ENCODE assay signal across 1 cellular context in the genomic region with DNA sequence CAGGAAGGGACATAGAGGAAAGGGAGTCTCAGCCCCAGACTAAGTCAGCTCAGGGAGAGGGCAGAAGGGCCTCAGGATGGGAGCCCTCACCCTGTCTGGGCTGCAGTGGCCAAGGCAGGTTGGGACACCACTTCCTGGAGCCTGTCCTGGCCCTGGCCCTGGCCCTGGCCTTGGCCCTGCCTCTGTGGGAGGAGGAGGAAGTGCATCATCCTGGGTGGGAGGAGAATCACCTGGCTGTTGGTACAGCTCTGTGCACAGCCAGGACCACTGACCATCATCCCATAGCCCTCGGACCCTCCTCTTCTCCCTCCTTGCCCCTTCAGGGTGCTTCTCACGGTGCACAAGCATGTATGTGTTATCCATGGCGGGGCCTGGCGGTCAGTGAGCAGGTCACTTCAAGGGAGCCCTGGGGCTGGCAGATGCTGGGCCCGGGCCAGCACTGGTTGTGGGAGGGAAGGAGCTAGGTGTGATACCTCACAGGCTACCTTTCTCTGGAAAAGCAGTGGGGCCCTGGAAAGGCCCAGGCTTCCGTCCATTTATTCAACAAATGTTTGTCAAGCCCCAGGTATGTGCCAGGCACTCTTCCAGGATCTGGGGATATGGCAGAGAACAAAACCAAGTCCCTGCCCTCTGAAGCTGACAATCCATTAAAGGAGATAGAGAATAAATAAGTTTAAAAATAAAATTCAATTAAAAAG.
TF ChIP-seq lines count a peak whose summit lies in the region.

No MANE protein-coding gene starts in this region.

TF ChIP-seq in HepG2, 621 proteins besides CTCF, POLR2A, EP300 and RAD21 (continued from another document):
- TF ChIP-seq, protein P1, sequence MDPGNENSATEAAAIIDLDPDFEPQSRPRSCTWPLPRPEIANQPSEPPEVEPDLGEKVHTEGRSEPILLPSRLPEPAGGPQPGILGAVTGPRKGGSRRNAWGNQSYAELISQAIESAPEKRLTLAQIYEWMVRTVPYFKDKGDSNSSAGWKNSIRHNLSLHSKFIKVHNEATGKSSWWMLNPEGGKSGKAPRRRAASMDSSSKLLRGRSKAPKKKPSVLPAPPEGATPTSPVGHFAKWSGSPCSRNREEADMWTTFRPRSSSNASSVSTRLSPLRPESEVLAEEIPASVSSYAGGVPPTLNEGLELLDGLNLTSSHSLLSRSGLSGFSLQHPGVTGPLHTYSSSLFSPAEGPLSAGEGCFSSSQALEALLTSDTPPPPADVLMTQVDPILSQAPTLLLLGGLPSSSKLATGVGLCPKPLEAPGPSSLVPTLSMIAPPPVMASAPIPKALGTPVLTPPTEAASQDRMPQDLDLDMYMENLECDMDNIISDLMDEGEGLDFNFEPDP (CRISPR knock-in tag; conservative IDR thresholded peaks at IDR 0.05), result no peak
- TF ChIP-seq ZNF367 (CRISPR knock-in tag; IDR thresholded peaks at IDR 0.05; ENCODE audit: borderline replicate concordance) (no peak), ZNF235 (CRISPR knock-in tag; IDR thresholded peaks at IDR 0.05; ENCODE audit: borderline replicate concordance) (no peak), NFE2L2 (IDR thresholded peaks at IDR 0.05; ENCODE audit: low read length) (no peak), ZNF703 (CRISPR knock-in tag; IDR thresholded peaks at IDR 0.05; ENCODE audit: borderline replicate concordance) (no peak), AGO2 (optimal IDR thresholded peaks at IDR 0.05; ENCODE audit: low read depth, low read length) (no peak)
- TF ChIP-seq, protein P2, sequence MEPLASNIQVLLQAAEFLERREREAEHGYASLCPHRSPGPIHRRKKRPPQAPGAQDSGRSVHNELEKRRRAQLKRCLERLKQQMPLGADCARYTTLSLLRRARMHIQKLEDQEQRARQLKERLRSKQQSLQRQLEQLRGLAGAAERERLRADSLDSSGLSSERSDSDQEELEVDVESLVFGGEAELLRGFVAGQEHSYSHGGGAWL (CRISPR knock-in tag; IDR thresholded peaks at IDR 0.05), result peak; percentile 54; the same call in 1 of the 2 replicates
- TF ChIP-seq, protein P3, sequence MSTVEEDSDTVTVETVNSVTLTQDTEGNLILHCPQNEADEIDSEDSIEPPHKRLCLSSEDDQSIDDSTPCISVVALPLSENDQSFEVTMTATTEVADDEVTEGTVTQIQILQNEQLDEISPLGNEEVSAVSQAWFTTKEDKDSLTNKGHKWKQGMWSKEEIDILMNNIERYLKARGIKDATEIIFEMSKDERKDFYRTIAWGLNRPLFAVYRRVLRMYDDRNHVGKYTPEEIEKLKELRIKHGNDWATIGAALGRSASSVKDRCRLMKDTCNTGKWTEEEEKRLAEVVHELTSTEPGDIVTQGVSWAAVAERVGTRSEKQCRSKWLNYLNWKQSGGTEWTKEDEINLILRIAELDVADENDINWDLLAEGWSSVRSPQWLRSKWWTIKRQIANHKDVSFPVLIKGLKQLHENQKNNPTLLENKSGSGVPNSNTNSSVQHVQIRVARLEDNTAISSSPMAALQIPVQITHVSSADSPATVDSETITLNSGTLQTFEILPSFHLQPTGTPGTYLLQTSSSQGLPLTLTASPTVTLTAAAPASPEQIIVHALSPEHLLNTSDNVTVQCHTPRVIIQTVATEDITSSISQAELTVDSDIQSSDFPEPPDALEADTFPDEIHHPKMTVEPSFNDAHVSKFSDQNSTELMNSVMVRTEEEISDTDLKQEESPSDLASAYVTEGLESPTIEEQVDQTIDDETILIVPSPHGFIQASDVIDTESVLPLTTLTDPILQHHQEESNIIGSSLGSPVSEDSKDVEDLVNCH (CRISPR knock-in tag; IDR thresholded peaks at IDR 0.05), result no peak
TF ChIP-seq in HepG2: peak in this region for 101.
